8 cellular contexts compared by ENCODE assay signal in the genomic region with DNA sequence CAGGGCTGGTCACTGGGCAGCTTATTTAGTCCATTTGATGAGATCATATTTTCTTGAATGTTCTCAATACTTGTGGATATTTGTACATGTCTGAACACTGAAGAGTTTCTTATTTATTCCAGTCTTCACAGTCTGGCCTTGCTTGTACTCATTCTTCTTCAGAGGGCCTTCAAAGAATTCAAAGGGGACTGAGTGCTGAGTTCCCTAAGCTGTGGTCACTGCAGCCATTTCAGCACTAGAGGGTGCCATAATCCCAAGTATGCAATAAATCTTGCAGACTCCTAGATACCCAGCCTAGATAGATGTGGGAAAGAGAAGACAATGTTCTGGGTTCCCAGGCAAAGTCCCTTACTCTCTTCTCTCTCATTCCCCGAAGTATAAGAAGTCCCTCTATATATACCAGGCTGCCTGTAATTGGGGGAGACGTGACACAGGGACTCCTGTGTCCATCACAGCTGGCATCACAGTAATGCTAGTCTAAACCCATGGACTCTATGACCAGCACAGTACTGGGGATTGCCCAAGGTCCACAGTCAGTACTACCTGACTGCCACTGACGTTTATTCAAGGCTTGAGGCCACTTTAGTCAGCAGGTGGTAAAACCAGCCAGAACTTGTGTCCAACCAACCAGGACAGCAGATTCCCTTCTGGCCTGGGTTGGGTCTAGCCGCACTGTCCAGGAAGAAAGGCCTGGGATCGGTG. TPM values are rescaled to one million over a fixed set of nuclear protein-coding genes. Genes with fewer than 3 reads are reported as not detected.
DNase-seq lines count a peak whose midpoint lies in the region; ATAC-seq lines count a peak whose summit lies in the region.

No MANE protein-coding gene starts in this region.

- no peaks in the 10 kb centered on the region for H3K4me1 Mint-ChIP-seq in activated CD4-positive, alpha-beta T cell treated with anti-CD3 and anti-CD28 coated beads for 36 hours
- peaks cover 0 to 2% (median 0%) of the 10 kb centered on the region in 7 donors for H3K4me1 Mint-ChIP-seq in naive thymus-derived CD4-positive, alpha-beta T cell

- POLR2A ChIA-PET in activated CD4-positive, alpha-beta T cell treated with anti-CD3 and anti-CD28 coated beads for 36 hours (lab: Charles Lee), result no interaction called here
- POLR2A ChIA-PET in naive thymus-derived CD4-positive, alpha-beta T cell (lab: Charles Lee), result interaction anchor here (0.7 kb wide), 1 partner anchor 799 kb away, joined by 5 read pairs; no protein-coding TSS in a partner anchor

- H3K9me3 Mint-ChIP-seq in activated CD4-positive, alpha-beta T cell treated with anti-CD3 and anti-CD28 coated beads for 36 hours (ENCODE audit: low read depth), result peaks cover 56% of the 10 kb centered on the region
- peaks cover 13 to 99% (median 64%) of the 10 kb centered on the region in 11 donors for H3K9me3 Mint-ChIP-seq in naive thymus-derived CD4-positive, alpha-beta T cell

- CTCF ChIA-PET in activated CD4-positive, alpha-beta T cell treated with anti-CD3 and anti-CD28 coated beads for 36 hours (lab: Charles Lee), result no interaction called here
- CTCF ChIA-PET in naive thymus-derived CD4-positive, alpha-beta T cell (lab: Charles Lee), result no interaction called here

- peaks cover 31% of the 10 kb centered on the region for H3K36me3 ChIP-seq in adipocyte (ENCODE audit: control insufficient read depth, insufficient read depth, low read length, severe bottlenecking)
- H3K36me3 ChIP-seq in naive thymus-derived CD4-positive, alpha-beta T cell (ENCODE audit: control insufficient read depth in 2 of 3, insufficient read depth in 3 of 3, low read length in 3 of 3), result no peaks in the 10 kb centered on the region

- no peaks in the 10 kb centered on the region for H3K27me3 ChIP-seq in adipocyte (replicated peaks; ENCODE audit: control insufficient read depth, insufficient read depth, low read length)
- H3K27me3 ChIP-seq in naive thymus-derived CD4-positive, alpha-beta T cell (ENCODE audit: control insufficient read depth in 2 of 2, insufficient read depth in 2 of 2, low read length in 2 of 2), result no peaks in the 10 kb centered on the region

- H3K27ac ChIP-seq in naive thymus-derived CD4-positive, alpha-beta T cell (ENCODE audit: low read depth, low read length), result no peak overlapping the region

- H3K4me3 Mint-ChIP-seq in activated CD4-positive, alpha-beta T cell treated with anti-CD3 and anti-CD28 coated beads for 36 hours, result no peak overlapping the region
- no peak overlapping the region for H3K4me3 Mint-ChIP-seq in naive thymus-derived CD4-positive, alpha-beta T cell

- H3K4me1 ChIP-seq in adipocyte (ENCODE audit: control insufficient read depth, insufficient read depth, low read length), result no peaks in the 10 kb centered on the region
- H3K4me1 ChIP-seq in naive thymus-derived CD4-positive, alpha-beta T cell (ENCODE audit: control insufficient read depth in 2 of 2, insufficient read depth in 2 of 2, low read length in 2 of 2), result no peaks in the 10 kb centered on the region

- H3K36me3 Mint-ChIP-seq in activated CD4-positive, alpha-beta T cell treated with anti-CD3 and anti-CD28 coated beads for 36 hours (ENCODE audit: low read depth), result peaks cover 48% of the 10 kb centered on the region
- H3K36me3 Mint-ChIP-seq in naive thymus-derived CD4-positive, alpha-beta T cell, result peaks cover 10 to 65% (median 27%) of the 10 kb centered on the region in 5 donors

- H3K4me3 ChIP-seq in adipocyte (ENCODE audit: low read length), result peak overlapping the region; percentile 20
- H3K4me3 ChIP-seq in naive thymus-derived CD4-positive, alpha-beta T cell (ENCODE audit: low read length), result no peak overlapping the region

- intact Hi-C loops in activated CD4-positive, alpha-beta T cell treated with anti-CD3 and anti-CD28 coated beads for 36 hours (cut with DNase I, micrococcal nuclease), result no loop called here
- intact Hi-C loops in naive thymus-derived CD4-positive, alpha-beta T cell (cut with micrococcal nuclease), result loop anchor here in 1 of 2 donors (1.0 kb wide), 1 partner anchor 689 kb away; no protein-coding TSS in a partner anchor

- DNase-seq in activated CD4-positive, alpha-beta T cell treated with anti-CD3 and anti-CD28 coated beads for 36 hours, result peak; percentile 43
- no peak for DNase-seq in activated CD4-positive, alpha-beta T cell treated with anti-CD3 and anti-CD28 coated beads for 1 hour
- DNase-seq in NCI-H1105 treated with DMSO at 0.1 percent for 48 hours (lab: John Stamatoyannopoulos, UW), result peak; percentile 62
- DNase-seq in adipocyte (ENCODE audit: low read depth), result no peak
- DNase-seq in naive thymus-derived CD4-positive, alpha-beta T cell, result peak in 3 of 9 donors; percentile 2 to 17 (median 8)
- DNase-seq in globus pallidus (ENCODE audit: low spot score), result no peak
- DNase-seq in left lobe of liver (ENCODE audit: low spot score), result no peak
- no peak for DNase-seq in stimulated activated CD4-positive, alpha-beta T cell treated with anti-CD3 and anti-CD28 coated beads, Interleukin-4, amount 100 ng/mL, for 4 hours

- no peak overlapping the region for H3K27ac Mint-ChIP-seq in activated CD4-positive, alpha-beta T cell treated with anti-CD3 and anti-CD28 coated beads for 36 hours
- no peak overlapping the region for H3K27ac Mint-ChIP-seq in naive thymus-derived CD4-positive, alpha-beta T cell

- peak; percentile 65 for ATAC-seq in activated CD4-positive, alpha-beta T cell treated with anti-CD3 and anti-CD28 coated beads for 36 hours
- peak; percentile 55 for ATAC-seq in naive thymus-derived CD4-positive, alpha-beta T cell
- no peak for ATAC-seq in left lobe of liver

- H3K9ac ChIP-seq in adipocyte (ENCODE audit: low read length), result no peak overlapping the region

- no peaks in the 10 kb centered on the region for H3K27me3 Mint-ChIP-seq in activated CD4-positive, alpha-beta T cell treated with anti-CD3 and anti-CD28 coated beads for 36 hours
- no peaks in the 10 kb centered on the region for H3K27me3 Mint-ChIP-seq in naive thymus-derived CD4-positive, alpha-beta T cell

- H3K9me3 ChIP-seq in adipocyte (ENCODE audit: control insufficient read depth, low read length), result peaks cover 71% of the 10 kb centered on the region
- peaks cover 0 to 58% (median 14%) of the 10 kb centered on the region in 3 experiments for H3K9me3 ChIP-seq in naive thymus-derived CD4-positive, alpha-beta T cell (ENCODE audit: control insufficient read depth in 2 of 3, low read length in 3 of 3)

RNA-seq across cellular contexts. Expression of a gene that starts 8.9 kb away (rescaled TPM):
- under 1 TPM; 0.09 to 0.16 TPM for total RNA-seq in activated CD4-positive, alpha-beta T cell treated with anti-CD3 and anti-CD28 coated beads for 36 hours
- under 1 TPM; 0.15 to 0.78 (median 0.37) TPM for total RNA-seq in naive thymus-derived CD4-positive, alpha-beta T cell
- polyA plus RNA-seq in naive thymus-derived CD4-positive, alpha-beta T cell, result under 1 TPM; 0.13 to 0.17 TPM
- 0.43 TPM for total RNA-seq in left lobe of liver

RNA-seq across cellular contexts. Expression of a gene that starts 11.5 kb away (rescaled TPM):
- total RNA-seq in activated CD4-positive, alpha-beta T cell treated with anti-CD3 and anti-CD28 coated beads for 36 hours, result 1 to 10 TPM; 6.5 to 7.5 TPM
- total RNA-seq in naive thymus-derived CD4-positive, alpha-beta T cell, result 10 to 100 TPM in 2 of 5 experiments, 1 to 10 TPM in 3; 1.5 to 20.5 (median 4.3) TPM
- 1 to 10 TPM; 5.2 to 5.4 TPM for polyA plus RNA-seq in naive thymus-derived CD4-positive, alpha-beta T cell
- 3.6 TPM for total RNA-seq in left lobe of liver

RNA-seq across cellular contexts. Expression of a gene that starts 21.7 kb away (rescaled TPM):
- 1 to 10 TPM; 6.3 to 6.6 TPM for total RNA-seq in activated CD4-positive, alpha-beta T cell treated with anti-CD3 and anti-CD28 coated beads for 36 hours
- 10 to 100 TPM in 3 of 5 experiments, 1 to 10 TPM in 2; 7.1 to 27.6 (median 12.2) TPM for total RNA-seq in naive thymus-derived CD4-positive, alpha-beta T cell
- polyA plus RNA-seq in naive thymus-derived CD4-positive, alpha-beta T cell, result 10 to 100 TPM in 1 of 2 donors, 1 to 10 TPM in 1; 7.0 to 11.7 TPM
- 3.5 TPM for total RNA-seq in left lobe of liver

RNA-seq across cellular contexts. Expression of a gene that starts 30.7 kb away (rescaled TPM):
- 10 to 100 TPM; 10.6 to 17.9 TPM for total RNA-seq in activated CD4-positive, alpha-beta T cell treated with anti-CD3 and anti-CD28 coated beads for 36 hours
- total RNA-seq in naive thymus-derived CD4-positive, alpha-beta T cell, result 10 to 100 TPM in 4 of 5 experiments, 1 to 10 TPM in 1; 8.9 to 17.9 (median 13.2) TPM
- polyA plus RNA-seq in naive thymus-derived CD4-positive, alpha-beta T cell, result 10 to 100 TPM; 11.5 to 14.4 TPM
- 3.1 TPM for total RNA-seq in left lobe of liver

RNA-seq across cellular contexts. Expression of a gene that starts 33.9 kb away (rescaled TPM):
- 1 to 10 TPM; 5.9 to 6.5 TPM for total RNA-seq in activated CD4-positive, alpha-beta T cell treated with anti-CD3 and anti-CD28 coated beads for 36 hours
- 10 to 100 TPM in 3 of 5 experiments, 1 to 10 TPM in 2; 5.8 to 32.7 (median 14.4) TPM for total RNA-seq in naive thymus-derived CD4-positive, alpha-beta T cell
- 10 to 100 TPM in 1 of 2 donors, 1 to 10 TPM in 1; 9.7 to 18.9 TPM for polyA plus RNA-seq in naive thymus-derived CD4-positive, alpha-beta T cell
- total RNA-seq in left lobe of liver, result 2.3 TPM

Comparison
In these comparisons a context has a peak if more than half of its experiments do, and no peak if none do; other contexts are left out.
1. DNase-seq: peak in activated CD4-positive, alpha-beta T cell treated with anti-CD3 and anti-CD28 coated beads for 36 hours (single experiment) and NCI-H1105 treated with DMSO at 0.1 percent for 48 hours (single experiment); none in activated CD4-positive, alpha-beta T cell treated with anti-CD3 and anti-CD28 coated beads for 1 hour (single experiment), adipocyte (single experiment), globus pallidus (single experiment), left lobe of liver (single experiment) and stimulated activated CD4-positive, alpha-beta T cell treated with anti-CD3 and anti-CD28 coated beads, Interleukin-4, amount 100 ng/mL, for 4 hours (0 of 2).